ENCODE assay signal across 22 cellular contexts in genomic region chr13:98254541-98254940, GRCh38.
A peak's percentile ranks its signal among the peaks of the same experiment; 100 is the strongest.
DNase-seq lines count a peak whose midpoint lies in the region; ATAC-seq and TF ChIP-seq lines count a peak whose summit lies in the region.
"Had no signal": no experiment of that assay in that cellular context is flagged by ENCODE, and none has a peak within 500 bp of the region (broad histone marks: within the 10 kb centered on the region; RNA-seq: fewer than 3 reads in every experiment).

No MANE protein-coding gene starts in this region.

- no peak overlapping the region for H3K4me3 Mint-ChIP-seq in activated T-cell treated with anti-CD3 and anti-CD28 coated beads, Interleukin-2, amount 50 U/mL, for 72 hours
- H3K4me3 Mint-ChIP-seq: activated naive CD4-positive, alpha-beta T cell treated with anti-CD3 and anti-CD28 coated beads, Interleukin-2, amount 50 U/mL, for 24 hours; effector memory CD8-positive, alpha-beta T cell; naive B cell had no signal

- H3K4me3 ChIP-seq in A673 (ENCODE audit: low read depth, low read length, poor library complexity, severe bottlenecking) = no peak overlapping the region
- H3K4me3 ChIP-seq in GM23248 = no peak overlapping the region
- H3K4me3 ChIP-seq in brain microvascular endothelial cell (ENCODE audit: low read depth, low read length) = no peak overlapping the region
- H3K4me3 ChIP-seq: gastrocnemius medialis, PC-9 had no signal

- H2AFZ ChIP-seq in GM23248 = no peak overlapping the region
- H2AFZ ChIP-seq: PC-9 had no signal

- H3K27ac Mint-ChIP-seq in activated T-cell treated with anti-CD3 and anti-CD28 coated beads, Interleukin-2, amount 50 U/mL, for 72 hours = no peak overlapping the region
- H3K27ac Mint-ChIP-seq: activated naive CD4-positive, alpha-beta T cell treated with anti-CD3 and anti-CD28 coated beads, Interleukin-2, amount 50 U/mL, for 24 hours; effector memory CD8-positive, alpha-beta T cell; naive B cell had no signal

- H3K9ac ChIP-seq in GM23248 = peak overlapping the region; percentile 75

- H3K27me3 Mint-ChIP-seq in activated T-cell treated with anti-CD3 and anti-CD28 coated beads, Interleukin-2, amount 50 U/mL, for 72 hours (ENCODE audit: low read depth) = peaks cover 10% of the 10 kb centered on the region

- no peak for TF ChIP-seq CTCF in A673 (conservative IDR thresholded peaks at IDR 0.05; ENCODE audit: low read depth, low read length)
- no peak for TF ChIP-seq CTCF in brain microvascular endothelial cell (IDR thresholded peaks at IDR 0.05; ENCODE audit: low read depth, low read length, missing control alignments)

- in situ Hi-C loops in GM23248 (cut with MboI) = no loop called here
- in situ Hi-C loops in brain microvascular endothelial cell (cut with HindIII; ENCODE audit: low pct_ligation_motif_present, low sequenced_read_pairs) = no loop called here

- BruUV-seq in A673 (replicated peaks; lab: Mats Ljungman, UMichigan) = no TSS peak

- H3K4me1 ChIP-seq in A673 (ENCODE audit: insufficient read depth, low read length, poor library complexity, severe bottlenecking) = peaks cover 37% of the 10 kb centered on the region
- peaks cover 40% of the 10 kb centered on the region for H3K4me1 ChIP-seq in GM23248 (ENCODE audit: insufficient read depth)
- H3K4me1 ChIP-seq: gastrocnemius medialis had no signal

- POLR2A ChIA-PET in A673 (lab: Charles Lee; ENCODE audit: low non-redundant PET) = interaction anchor here (0.6 to 0.7 kb wide), 2 partner anchors 43 to 1380 kb away, joined by 3 to 4 read pairs; no protein-coding TSS in a partner anchor

- peaks cover 60% of the 10 kb centered on the region for H3K79me2 ChIP-seq in GM23248 (ENCODE audit: insufficient read depth)

- DNase-seq in A673 (ENCODE audit: low spot score) (peak; percentile 64), GM23248 (peak; percentile 85), brain microvascular endothelial cell (no peak), iris pigment epithelial cell (ENCODE audit: low read depth) (peak; percentile 74), cerebellar nuclear complex (lab: John Stamatoyannopoulos, UW) (no peak), left ventricle myocardium superior (no peak), NCI-H2029 treated with DMSO at 0.1 percent for 48 hours (lab: John Stamatoyannopoulos, UW) (no peak)
- no peak for DNase-seq in activated T-cell treated with anti-CD3 and anti-CD28 coated beads, Interleukin-2, amount 50 U/mL, for 72 hours
- DNase-seq: activated CD4-positive, alpha-beta T cell treated with anti-CD3 and anti-CD28 coated beads, Interleukin-2, amount 50 U/mL, for 48 hours; activated T-cell treated with anti-CD3 and anti-CD28 coated beads, Interleukin-2, amount 50 U/mL, for 1 hour; caudate nucleus; effector memory CD8-positive, alpha-beta T cell; gastrocnemius medialis; GF-D8; naive B cell; NCI-H1105; NCI-H82; PC-9; stimulated activated CD4-positive, alpha-beta T cell treated with anti-CD3 and anti-CD28 coated beads, Interleukin-12 subunit alpha, Interleukin-12 subunit beta, amount 100 ng/mL, for 4 hours; stimulated activated naive CD4-positive, alpha-beta T cell; SW 1271 had no signal

- WGBS in GM23248 (ENCODE audit: low coverage in 1 of 2, low lambda C conversion rate in 2 of 2, missing lambda C conversion rate in 2 of 2), 2 experiments = 0 to 25% methylated on average over 1 of the region's 1 CpG

- H3K4me1 Mint-ChIP-seq in activated T-cell treated with anti-CD3 and anti-CD28 coated beads, Interleukin-2, amount 50 U/mL, for 72 hours (ENCODE audit: low read depth) = no peaks in the 10 kb centered on the region
- H3K4me1 Mint-ChIP-seq: activated naive CD4-positive, alpha-beta T cell treated with anti-CD3 and anti-CD28 coated beads, Interleukin-2, amount 50 U/mL, for 24 hours; naive B cell had no signal

- H3K4me2 ChIP-seq in GM23248 (ENCODE audit: unreplicated experiment) = peak overlapping the region; percentile 77
- H3K4me2 ChIP-seq: PC-9 had no signal

- H3K27ac ChIP-seq in A673 (ENCODE audit: low read depth, low read length, poor library complexity, severe bottlenecking) (peak overlapping the region; percentile 41), GM23248 (peak overlapping the region; percentile 91), brain microvascular endothelial cell (peak overlapping the region; percentile 90)
- H3K27ac ChIP-seq: gastrocnemius medialis, PC-9 had no signal

- H3K36me3 ChIP-seq in A673 (ENCODE audit: insufficient read depth, low read length, poor library complexity, severe bottlenecking) (no peaks in the 10 kb centered on the region), GM23248 (ENCODE audit: low read depth) (no peaks in the 10 kb centered on the region), brain microvascular endothelial cell (replicated peaks) (no peaks in the 10 kb centered on the region)
- H3K36me3 ChIP-seq: gastrocnemius medialis had no signal

- no peaks in the 10 kb centered on the region for H4K20me1 ChIP-seq in GM23248 (ENCODE audit: insufficient read depth)

- no peaks in the 10 kb centered on the region for H3K36me3 Mint-ChIP-seq in activated T-cell treated with anti-CD3 and anti-CD28 coated beads, Interleukin-2, amount 50 U/mL, for 72 hours (ENCODE audit: insufficient read depth in 2 of 2)
- H3K36me3 Mint-ChIP-seq: activated naive CD4-positive, alpha-beta T cell treated with anti-CD3 and anti-CD28 coated beads, Interleukin-2, amount 50 U/mL, for 24 hours; naive B cell had no signal

- CTCF ChIA-PET in A673 (lab: Charles Lee) = no interaction called here

- H3K9me3 Mint-ChIP-seq in activated T-cell treated with anti-CD3 and anti-CD28 coated beads, Interleukin-2, amount 50 U/mL, for 72 hours = no peaks in the 10 kb centered on the region
- H3K9me3 Mint-ChIP-seq: activated naive CD4-positive, alpha-beta T cell treated with anti-CD3 and anti-CD28 coated beads, Interleukin-2, amount 50 U/mL, for 24 hours; effector memory CD8-positive, alpha-beta T cell had no signal

- intact Hi-C loops in A673 (cut with micrococcal nuclease; ENCODE audit: unreplicated experiment) (no loop called here), left ventricle myocardium superior (cut with micrococcal nuclease) (no loop called here)

- H3K9me3 ChIP-seq in A673 (ENCODE audit: low read depth, low read length, poor library complexity, severe bottlenecking) (no peaks in the 10 kb centered on the region), GM23248 (ENCODE audit: low read depth) (no peaks in the 10 kb centered on the region)
- H3K9me3 ChIP-seq: gastrocnemius medialis had no signal

- ATAC-seq in left ventricle myocardium superior = no peak
- ATAC-seq in activated T-cell treated with anti-CD3 and anti-CD28 coated beads, Interleukin-2, amount 50 U/mL, for 72 hours (replicated peaks in 1 of 2) = no peak
- ATAC-seq: effector memory CD8-positive, alpha-beta T cell; gastrocnemius medialis had no signal

- H3K27me3 ChIP-seq in A673 (replicated peaks; ENCODE audit: insufficient read depth, low read depth, low read length, poor library complexity) = no peaks in the 10 kb centered on the region
- H3K27me3 ChIP-seq in GM23248 (replicated peaks; ENCODE audit: insufficient read depth) = no peaks in the 10 kb centered on the region
- H3K27me3 ChIP-seq in brain microvascular endothelial cell (replicated peaks) = no peaks in the 10 kb centered on the region
- H3K27me3 ChIP-seq: gastrocnemius medialis had no signal

- H3K9me2 ChIP-seq in GM23248 (ENCODE audit: insufficient read depth) = no peaks in the 10 kb centered on the region

- H3F3A ChIP-seq in GM23248 (ENCODE audit: insufficient read depth) = peaks cover 41% of the 10 kb centered on the region

Comparison
In these comparisons a context has a peak if more than half of its experiments do, and no peak if none do; other contexts are left out.
1. DNase-seq: peak in A673 (single experiment), GM23248 (single experiment) and iris pigment epithelial cell (single experiment); none in brain microvascular endothelial cell (single experiment), cerebellar nuclear complex (0 of 2), left ventricle myocardium superior (single experiment), activated T-cell treated with anti-CD3 and anti-CD28 coated beads, Interleukin-2, amount 50 U/mL, for 72 hours (0 of 2) and NCI-H2029 treated with DMSO at 0.1 percent for 48 hours (single experiment).
2. H3K27ac ChIP-seq: peak in every context shown above with its lines; median percentile 91 in GM23248; 90 in brain microvascular endothelial cell; 41 in A673.